In the genomic region with DNA sequence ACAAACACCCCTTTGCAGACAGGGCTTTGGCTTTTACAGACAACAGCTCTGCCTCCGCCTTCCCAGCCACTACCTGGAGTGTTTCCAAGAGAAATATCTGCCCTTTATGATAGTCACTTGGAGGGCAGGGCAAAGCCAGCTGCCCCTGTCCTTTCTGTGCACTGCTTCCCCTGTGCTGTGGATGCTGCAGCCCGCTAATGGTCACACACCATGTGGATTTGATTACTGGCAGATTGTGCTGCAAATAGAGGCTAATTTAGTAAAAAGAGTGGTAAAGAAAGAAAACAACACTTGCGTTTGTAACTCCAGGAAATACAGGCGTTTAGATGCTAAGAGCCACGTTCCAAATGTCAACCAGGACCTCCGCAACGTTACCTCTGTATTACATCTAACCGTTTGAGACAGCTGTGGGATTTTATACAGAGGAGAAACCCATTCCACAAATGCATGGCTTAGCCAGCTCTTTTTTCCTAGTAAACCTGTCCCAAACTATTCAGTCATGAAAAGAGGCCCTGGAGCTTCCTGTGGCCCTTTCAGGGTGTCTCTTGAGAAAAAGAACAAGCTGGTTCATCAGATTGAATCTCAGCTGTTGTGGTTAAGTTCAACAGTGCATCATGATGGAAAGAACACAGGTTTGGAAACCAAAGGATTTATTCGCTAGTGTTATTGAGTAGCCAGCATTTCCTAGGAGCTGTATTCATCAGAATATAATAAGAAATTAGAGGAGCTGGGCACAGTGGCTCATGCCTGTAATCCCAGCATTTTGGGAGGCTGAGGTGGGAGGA, we compare ENCODE assay signal across 19 cellular contexts. TPM values are rescaled to one million over a fixed set of nuclear protein-coding genes. Genes with fewer than 3 reads are reported as not detected.
A peak's percentile ranks its signal among the peaks of the same experiment; 100 is the strongest.
DNase-seq lines count a peak whose midpoint lies in the region; ATAC-seq and TF ChIP-seq lines count a peak whose summit lies in the region.
"Had no signal": no experiment of that assay in that cellular context is flagged by ENCODE, and none has a peak within 500 bp of the region (broad histone marks: within the 10 kb centered on the region; RNA-seq: fewer than 3 reads in every experiment).

No MANE protein-coding gene starts in this region.

- TF ChIP-seq CTCF in AG10803 (conservative IDR thresholded peaks at IDR 0.05; ENCODE audit: low read length) (no peak), WTC11 (IDR thresholded peaks at IDR 0.05) (no peak), Caco-2 (IDR thresholded peaks at IDR 0.05; ENCODE audit: insufficient read depth in 1 of 2, low read depth in 1 of 2, low read length in 1 of 2, severe bottlenecking in 1 of 2, unreplicated experiment in 1 of 2) (no peak), upper lobe of left lung (IDR thresholded peaks at IDR 0.05) (no peak)

- H3K4me3 Mint-ChIP-seq in WTC11: no peak overlapping the region
- H3K4me3 Mint-ChIP-seq in Caco-2 (ENCODE audit: unreplicated experiment): no peak overlapping the region
- H3K4me3 Mint-ChIP-seq: activated CD8-positive, alpha-beta T cell treated with anti-CD3 and anti-CD28 coated beads, Interleukin-2, amount 10 ng/mL, durations not matched to agents 7 days and 5 days; CD8-positive, alpha-beta memory T cell; T-helper 1 cell treated with Interleukin-12 subunit alpha and Interleukin-12 subunit beta and Interleukin-4 antibody, amounts not matched to agents 30 μg/mL and 1 μg/mL, for 36 hours had no signal

- H3K27me3 Mint-ChIP-seq in WTC11 (ENCODE audit: low read depth): no peaks in the 10 kb centered on the region
- H3K27me3 Mint-ChIP-seq in Caco-2 (ENCODE audit: insufficient read depth, unreplicated experiment): peaks cover 4% of the 10 kb centered on the region

- no peak for TF ChIP-seq EP300 in upper lobe of left lung (IDR thresholded peaks at IDR 0.05)

- CTCF ChIA-PET in WTC11 (lab: Charles Lee) (interaction anchor here (0.7 to 1.9 kb wide), 5 partner anchors 16 to 1955 kb away, joined by 3 to 14 read pairs (median 3); no protein-coding TSS in a partner anchor), Caco-2 (lab: Charles Lee) (interaction anchor here (0.6 to 0.7 kb wide), 2 partner anchors 20 to 770 kb away, joined by 3 read pairs; no protein-coding TSS in a partner anchor)

- intact Hi-C loops in Caco-2 (cut with micrococcal nuclease; ENCODE audit: unreplicated experiment): no loop called here

- no TSS peak for BruUV-seq in Caco-2 (replicated peaks; lab: Mats Ljungman, UMichigan)

- ATAC-seq in WTC11 (no peak), left lobe of liver (peak; percentile 16), HG03175 (IDR thresholded peaks at IDR 0.05; ENCODE audit: unreplicated experiment) (no peak), upper lobe of left lung (ENCODE audit: low FRiP score in 2 of 2) (no peak)
- ATAC-seq: activated CD8-positive, alpha-beta T cell treated with anti-CD3 and anti-CD28 coated beads, Interleukin-2, amount 10 ng/mL, durations not matched to agents 7 days and 5 days; activated naive CD4-positive, alpha-beta T cell treated with anti-CD3 and anti-CD28 coated beads, Interleukin-2, amount 50 U/mL, for 72 hours; body of pancreas had no signal

- H3K4me3 ChIP-seq in AG10803 (ENCODE audit: low read length) (no peak overlapping the region), Caco-2 (ENCODE audit: low read depth, low read length) (no peak overlapping the region), upper lobe of left lung (no peak overlapping the region)
- H3K4me3 ChIP-seq: body of pancreas had no signal

- H3K9me3 ChIP-seq in Caco-2 (no peaks in the 10 kb centered on the region), upper lobe of left lung (no peaks in the 10 kb centered on the region)
- H3K9me3 ChIP-seq: body of pancreas had no signal

- WGBS in upper lobe of left lung, 2 donors: 79 to 86% methylated on average over 8 to 9 of the region's 9 CpGs

- DNase-seq in AG10803 (ENCODE audit: low read depth) (peak; percentile 33), LHCN-M2 (ENCODE audit: low read depth) (peak; percentile 66), WTC11 (ENCODE audit: low spot score) (no peak), left lobe of liver (ENCODE audit: low spot score) (no peak), Caco-2 (no peak), upper lobe of left lung (no peak)
- no peak for DNase-seq in activated CD8-positive, alpha-beta memory T cell treated with anti-CD3 and anti-CD28 coated beads, Interleukin-2, amount 50 U/mL, for 48 hours
- DNase-seq: activated CD8-positive, alpha-beta T cell treated with anti-CD3 and anti-CD28 coated beads, Interleukin-2, amount 10 ng/mL, durations not matched to agents 7 days and 5 days; activated T-cell treated with anti-CD3 and anti-CD28 coated beads, Interleukin-2, amount 50 U/mL, for 48 hours; body of pancreas; CD8-positive, alpha-beta memory T cell; cortex of kidney; foreskin melanocyte; kidney; NCI-H187 treated with DMSO at 0.1 percent for 48 hours; stimulated activated CD4-positive, alpha-beta T cell treated with anti-CD3 and anti-CD28 coated beads, Interleukin-15, amount 100 ng/mL, for 24 hours had no signal

- TF ChIP-seq POLR2A in upper lobe of left lung (IDR thresholded peaks at IDR 0.05): no peak

- no peaks in the 10 kb centered on the region; the same call in 1 of the 2 replicates for H3K27me3 ChIP-seq in Caco-2 (replicated peaks; ENCODE audit: control insufficient read depth, insufficient read depth, low read length)
- no peaks in the 10 kb centered on the region for H3K27me3 ChIP-seq in upper lobe of left lung
- H3K27me3 ChIP-seq: body of pancreas had no signal

- H3K27ac ChIP-seq in upper lobe of left lung: no peak overlapping the region
- H3K27ac ChIP-seq: body of pancreas had no signal

- H3K36me3 Mint-ChIP-seq in WTC11 (no peaks in the 10 kb centered on the region), Caco-2 (ENCODE audit: insufficient read depth, unreplicated experiment) (no peaks in the 10 kb centered on the region)
- H3K36me3 Mint-ChIP-seq: activated naive CD4-positive, alpha-beta T cell treated with anti-CD3 and anti-CD28 coated beads, Interleukin-2, amount 50 U/mL, for 72 hours had no signal

- H3K4me1 ChIP-seq in Caco-2 (no peaks in the 10 kb centered on the region), upper lobe of left lung (no peaks in the 10 kb centered on the region)
- H3K4me1 ChIP-seq: body of pancreas had no signal

- H3K4me1 Mint-ChIP-seq in WTC11 (peaks cover 44% of the 10 kb centered on the region), Caco-2 (ENCODE audit: low read depth, unreplicated experiment) (no peaks in the 10 kb centered on the region)
- H3K4me1 Mint-ChIP-seq: CD8-positive, alpha-beta memory T cell had no signal

- POLR2A ChIA-PET in WTC11 (lab: Charles Lee): no interaction called here
- POLR2A ChIA-PET in Caco-2 (lab: Charles Lee): no interaction called here

- no peaks in the 10 kb centered on the region for H3K9me3 Mint-ChIP-seq in WTC11
- no peaks in the 10 kb centered on the region for H3K9me3 Mint-ChIP-seq in Caco-2 (ENCODE audit: unreplicated experiment)
- H3K9me3 Mint-ChIP-seq: activated naive CD4-positive, alpha-beta T cell treated with anti-CD3 and anti-CD28 coated beads, Interleukin-2, amount 50 U/mL, for 72 hours; CD8-positive, alpha-beta memory T cell; T-helper 1 cell treated with Interleukin-12 subunit alpha and Interleukin-12 subunit beta and Interleukin-4 antibody, amounts not matched to agents 30 μg/mL and 1 μg/mL, for 36 hours had no signal

- H3K27ac Mint-ChIP-seq in WTC11 (peak overlapping the region; percentile 88), Caco-2 (ENCODE audit: unreplicated experiment) (no peak overlapping the region)
- H3K27ac Mint-ChIP-seq: activated CD8-positive, alpha-beta T cell treated with anti-CD3 and anti-CD28 coated beads, Interleukin-2, amount 10 ng/mL, durations not matched to agents 7 days and 5 days; T-helper 1 cell treated with Interleukin-12 subunit alpha and Interleukin-12 subunit beta and Interleukin-4 antibody, amounts not matched to agents 30 μg/mL and 1 μg/mL, for 36 hours had no signal

- H3K36me3 ChIP-seq in Caco-2 (ENCODE audit: control insufficient read depth, insufficient read depth, low read length): no peaks in the 10 kb centered on the region
- no peaks in the 10 kb centered on the region for H3K36me3 ChIP-seq in upper lobe of left lung

TF ChIP-seq in WTC11, 78 proteins besides CTCF, POLR2A, EP300 and RAD21 (continues in another document):
- no peak for TF ChIP-seq JUN (CRISPR knock-in tag; IDR thresholded peaks at IDR 0.05)
- no peak for TF ChIP-seq SOX15 (CRISPR knock-in tag; IDR thresholded peaks at IDR 0.05)
- TF ChIP-seq, protein P1, sequence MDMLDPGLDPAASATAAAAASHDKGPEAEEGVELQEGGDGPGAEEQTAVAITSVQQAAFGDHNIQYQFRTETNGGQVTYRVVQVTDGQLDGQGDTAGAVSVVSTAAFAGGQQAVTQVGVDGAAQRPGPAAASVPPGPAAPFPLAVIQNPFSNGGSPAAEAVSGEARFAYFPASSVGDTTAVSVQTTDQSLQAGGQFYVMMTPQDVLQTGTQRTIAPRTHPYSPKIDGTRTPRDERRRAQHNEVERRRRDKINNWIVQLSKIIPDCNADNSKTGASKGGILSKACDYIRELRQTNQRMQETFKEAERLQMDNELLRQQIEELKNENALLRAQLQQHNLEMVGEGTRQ (CRISPR knock-in tag; IDR thresholded peaks at IDR 0.05): no peak
- no peak for TF ChIP-seq NFATC4 (CRISPR knock-in tag; IDR thresholded peaks at IDR 0.05)
- TF ChIP-seq, protein P2, sequence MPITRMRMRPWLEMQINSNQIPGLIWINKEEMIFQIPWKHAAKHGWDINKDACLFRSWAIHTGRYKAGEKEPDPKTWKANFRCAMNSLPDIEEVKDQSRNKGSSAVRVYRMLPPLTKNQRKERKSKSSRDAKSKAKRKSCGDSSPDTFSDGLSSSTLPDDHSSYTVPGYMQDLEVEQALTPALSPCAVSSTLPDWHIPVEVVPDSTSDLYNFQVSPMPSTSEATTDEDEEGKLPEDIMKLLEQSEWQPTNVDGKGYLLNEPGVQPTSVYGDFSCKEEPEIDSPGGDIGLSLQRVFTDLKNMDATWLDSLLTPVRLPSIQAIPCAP (CRISPR knock-in tag; IDR thresholded peaks at IDR 0.05): no peak
- TF ChIP-seq GTF2I (CRISPR knock-in tag; conservative IDR thresholded peaks at IDR 0.05): no peak
- TF ChIP-seq TP53 (CRISPR knock-in tag; IDR thresholded peaks at IDR 0.05): no peak
- TF ChIP-seq, protein P3, sequence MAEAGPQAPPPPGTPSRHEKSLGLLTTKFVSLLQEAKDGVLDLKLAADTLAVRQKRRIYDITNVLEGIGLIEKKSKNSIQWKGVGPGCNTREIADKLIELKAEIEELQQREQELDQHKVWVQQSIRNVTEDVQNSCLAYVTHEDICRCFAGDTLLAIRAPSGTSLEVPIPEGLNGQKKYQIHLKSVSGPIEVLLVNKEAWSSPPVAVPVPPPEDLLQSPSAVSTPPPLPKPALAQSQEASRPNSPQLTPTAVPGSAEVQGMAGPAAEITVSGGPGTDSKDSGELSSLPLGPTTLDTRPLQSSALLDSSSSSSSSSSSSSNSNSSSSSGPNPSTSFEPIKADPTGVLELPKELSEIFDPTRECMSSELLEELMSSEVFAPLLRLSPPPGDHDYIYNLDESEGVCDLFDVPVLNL (CRISPR knock-in tag; IDR thresholded peaks at IDR 0.05; ENCODE audit: borderline replicate concordance, low read depth): no peak

RNA-seq across cellular contexts. Expression of a gene that starts 30.1 kb away (rescaled TPM):
- total RNA-seq in LHCN-M2 (2014; rRNA removed): 99.9 and 153 TPM in 2 replicates
- 56.5 TPM for polyA plus RNA-seq in LHCN-M2 (2012)
- 42.1 to 54.2 TPM (median 46.2 TPM) in 3 replicates for total RNA-seq in WTC11 (2021)
- 13.3 TPM for total RNA-seq in left lobe of liver
- 42.9 and 44.6 TPM in 2 replicates for total RNA-seq in Caco-2 (2022)
- 10 to 100 TPM; 23.6 to 87.0 (median 39.3) TPM for total RNA-seq in upper lobe of left lung

Comparison
In these comparisons a context has a peak if more than half of its experiments do, and no peak if none do; other contexts are left out.
1. DNase-seq: peak in AG10803 (single experiment) and LHCN-M2 (single experiment); none in WTC11 (single experiment), left lobe of liver (single experiment), Caco-2 (0 of 2), upper lobe of left lung (0 of 2) and activated CD8-positive, alpha-beta memory T cell treated with anti-CD3 and anti-CD28 coated beads, Interleukin-2, amount 50 U/mL, for 48 hours (single experiment).